Comparison of ENCODE assay signal across 16 cellular contexts in the genomic region with DNA sequence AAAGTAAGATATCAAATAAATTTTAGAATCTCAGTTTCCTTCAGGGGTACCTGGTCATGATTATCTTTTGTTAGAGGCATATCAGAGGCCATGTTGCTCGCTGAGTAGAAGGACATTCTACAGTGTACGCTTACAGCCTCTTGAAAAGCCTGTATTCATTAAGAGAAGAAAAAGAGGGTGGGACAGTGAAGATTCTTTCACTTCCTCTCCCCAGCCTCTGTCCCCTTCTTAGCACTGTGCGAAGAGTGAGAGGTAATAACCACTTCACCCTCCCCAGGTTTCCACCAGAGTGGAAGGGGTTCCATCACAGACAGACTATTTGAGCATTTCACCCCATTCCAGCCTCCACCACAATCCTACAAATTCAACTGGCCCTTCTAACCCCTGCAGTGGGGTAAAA. TPM values are rescaled to one million over a fixed set of nuclear protein-coding genes. Genes with fewer than 3 reads are reported as not detected.
DNase-seq lines count a peak whose midpoint lies in the region; ATAC-seq and TF ChIP-seq lines count a peak whose summit lies in the region.
"Had no signal": no experiment of that assay in that cellular context is flagged by ENCODE, and none has a peak within 500 bp of the region (broad histone marks: within the 10 kb centered on the region; RNA-seq: fewer than 3 reads in every experiment).

No MANE protein-coding gene starts in this region.

- intact Hi-C loops in CD14-positive monocyte (cut with micrococcal nuclease) (loop anchor here in 1 of 2 donors (2.0 kb wide), 1 partner anchor 15 kb away; a partner anchor contains a TSS), PC-3 (cut with micrococcal nuclease) (no loop called here)

- no peak overlapping the region for H3K4me2 ChIP-seq in PC-3 (ENCODE audit: low read length)
- H3K4me2 ChIP-seq: hepatocyte had no signal

- peaks cover 0 to 1% (median 0%) of the 10 kb centered on the region in 7 donors for H3K9me3 Mint-ChIP-seq in CD14-positive monocyte
- H3K9me3 Mint-ChIP-seq in type B pancreatic cell: no peaks in the 10 kb centered on the region
- H3K9me3 Mint-ChIP-seq: T-cell had no signal

- H3K36me3 Mint-ChIP-seq in CD14-positive monocyte (no peaks in the 10 kb centered on the region), type B pancreatic cell (no peaks in the 10 kb centered on the region)
- H3K36me3 Mint-ChIP-seq: T-cell had no signal

- H3K27me3 ChIP-seq in PC-3 (ENCODE audit: low read length): peaks cover 50% of the 10 kb centered on the region

- no peak overlapping the region for H3K4me3 ChIP-seq in PC-3 (ENCODE audit: low read length)
- H3K4me3 ChIP-seq: adrenal gland, hepatocyte, skin epidermis had no signal

- no peaks in the 10 kb centered on the region for H3K9me2 ChIP-seq in PC-3 (replicated peaks; ENCODE audit: low read length)

- H3F3A ChIP-seq in PC-3 (ENCODE audit: low read length, unreplicated experiment): no peaks in the 10 kb centered on the region

- POLR2A ChIA-PET in PC-3 (lab: Charles Lee; ENCODE audit: unreplicated experiment): no interaction called here

- no peaks in the 10 kb centered on the region for H3K79me2 ChIP-seq in PC-3 (ENCODE audit: low read length)
- H3K79me2 ChIP-seq: hepatocyte had no signal

- H4K20me1 ChIP-seq in PC-3 (ENCODE audit: low read length): no peaks in the 10 kb centered on the region

- no TSS peak for BruUV-seq in PC-3 (replicated peaks; lab: Mats Ljungman, UMichigan)

- H3K4me1 ChIP-seq in PC-3 (ENCODE audit: insufficient read depth, low read length): no peaks in the 10 kb centered on the region
- H3K4me1 ChIP-seq: adrenal gland had no signal

- no peaks in the 10 kb centered on the region for H3K36me3 ChIP-seq in PC-3 (ENCODE audit: low read depth, low read length)
- H3K36me3 ChIP-seq: adrenal gland had no signal

- no peak for DNase-seq in CD14-positive monocyte (ENCODE audit: low spot score)
- DNase-seq in NOMO-1 treated with dmso at 0.1 percent for 144 hours (lab: John Stamatoyannopoulos, UW; ENCODE audit: unreplicated experiment): peak; percentile 49
- no peak for DNase-seq in DMS114 treated with DMSO at 0.1 percent for 48 hours (lab: John Stamatoyannopoulos, UW; ENCODE audit: unreplicated experiment)
- no peak for DNase-seq in type B pancreatic cell (ENCODE audit: extremely low spot score, unreplicated experiment)
- no peak for DNase-seq in PC-3
- DNase-seq: effector CD4-positive, alpha-beta T cell had no signal

- CTCF ChIA-PET in PC-3 (lab: Charles Lee): no interaction called here

- H3K27me3 Mint-ChIP-seq in CD14-positive monocyte (ENCODE audit: low read depth in 3 of 3) (peaks cover 27 to 38% (median 28%) of the 10 kb centered on the region in 3 donors), type B pancreatic cell (peaks cover 90% of the 10 kb centered on the region)

- no peaks in the 10 kb centered on the region for H3K9me3 ChIP-seq in PC-3 (ENCODE audit: low read length)
- H3K9me3 ChIP-seq: adrenal gland had no signal

- H3K27ac Mint-ChIP-seq in CD14-positive monocyte: peak overlapping the region in 6 of 7 donors; percentile 7 to 97 (median 55)
- H3K27ac Mint-ChIP-seq in type B pancreatic cell: no peak overlapping the region
- H3K27ac Mint-ChIP-seq: T-cell had no signal

- no peak overlapping the region for H2AFZ ChIP-seq in PC-3 (ENCODE audit: low read length)
- H2AFZ ChIP-seq: hepatocyte had no signal

- TF ChIP-seq CTCF in CD14-positive monocyte (IDR thresholded peaks at IDR 0.05): no peak
- TF ChIP-seq CTCF in type B pancreatic cell (conservative IDR thresholded peaks at IDR 0.05): no peak
- TF ChIP-seq CTCF in PC-3 (conservative IDR thresholded peaks at IDR 0.05; ENCODE audit: low read depth, low read length): no peak

- H3K4me1 Mint-ChIP-seq in CD14-positive monocyte: peaks cover 35% of the 10 kb centered on the region
- H3K4me1 Mint-ChIP-seq in type B pancreatic cell (ENCODE audit: unreplicated experiment): no peaks in the 10 kb centered on the region
- H3K4me1 Mint-ChIP-seq: T-cell had no signal

- H3K27ac ChIP-seq in PC-3 (ENCODE audit: low read length): no peak overlapping the region
- H3K27ac ChIP-seq: adrenal gland, hepatocyte had no signal

- ATAC-seq in GM19395 (IDR thresholded peaks at IDR 0.05; ENCODE audit: unreplicated experiment): peak; percentile 75
- ATAC-seq in HG03025 (IDR thresholded peaks at IDR 0.05; ENCODE audit: low FRiP score, unreplicated experiment): peak; percentile 58
- ATAC-seq in GM21360 (IDR thresholded peaks at IDR 0.05; ENCODE audit: unreplicated experiment): no peak
- ATAC-seq in PC-3: no peak

- H3K9ac ChIP-seq in PC-3 (ENCODE audit: low read length): no peak overlapping the region

- peak overlapping the region in 1 of 2 donors; percentile 39 for H3K4me3 Mint-ChIP-seq in CD14-positive monocyte
- no peak overlapping the region for H3K4me3 Mint-ChIP-seq in type B pancreatic cell
- H3K4me3 Mint-ChIP-seq: T-cell had no signal

RNA-seq across cellular contexts. Expression of a gene that starts 4.8 kb away (rescaled TPM):
- under 1 TPM in 1 of 2 donors, not detected in 1; 0.43 TPM for polyA plus RNA-seq in CD14-positive monocyte
- not detected in 2 replicates for total RNA-seq in type B pancreatic cell (ENCODE audit: low replicate concordance)
- total RNA-seq in PC-3 (2014; rRNA removed): not detected in 2 replicates
- total RNA-seq: activated CD8-positive, alpha-beta memory T cell treated with anti-CD3 and anti-CD28 coated beads for 36 hours; adrenal gland; T-cell had no signal

RNA-seq across cellular contexts. Expression of a gene that starts 14.5 kb away (rescaled TPM):
- 1 to 10 TPM; 4.2 to 5.0 TPM for polyA plus RNA-seq in CD14-positive monocyte
- total RNA-seq in type B pancreatic cell (ENCODE audit: low replicate concordance) (21.9 and 33.2 TPM in 2 replicates), PC-3 (2014; rRNA removed) (23.9 and 33.1 TPM in 2 replicates)

RNA-seq across cellular contexts. Expression of a gene that starts 41.0 kb away (rescaled TPM):
- not detected for polyA plus RNA-seq in CD14-positive monocyte
- total RNA-seq in type B pancreatic cell (ENCODE audit: low replicate concordance) (not detected in 2 replicates), PC-3 (2014; rRNA removed) (not detected in 2 replicates)
- total RNA-seq: activated CD8-positive, alpha-beta memory T cell treated with anti-CD3 and anti-CD28 coated beads for 36 hours; adrenal gland; H1; hepatocyte; NCI-H460 had no signal
- polyA plus RNA-seq: adrenal gland, H1, hepatocyte had no signal

RNA-seq across cellular contexts. Expression of a gene that starts 47.2 kb away (rescaled TPM):
- polyA plus RNA-seq in CD14-positive monocyte: 1 to 10 TPM; 4.2 to 7.5 TPM
- total RNA-seq in type B pancreatic cell (ENCODE audit: low replicate concordance) (not detected in 2 replicates), PC-3 (2014; rRNA removed) (not detected in 2 replicates)
- total RNA-seq: activated CD8-positive, alpha-beta memory T cell treated with anti-CD3 and anti-CD28 coated beads for 36 hours; NCI-H460 had no signal
- polyA plus RNA-seq: hepatocyte had no signal

Comparison
In these comparisons a context has a peak if more than half of its experiments do, and no peak if none do; other contexts are left out.
1. ATAC-seq: peak in GM19395 (single experiment) and HG03025 (single experiment); none in GM21360 (single experiment) and PC-3 (single experiment).